11 cellular contexts compared by ENCODE assay signal in the genomic region with DNA sequence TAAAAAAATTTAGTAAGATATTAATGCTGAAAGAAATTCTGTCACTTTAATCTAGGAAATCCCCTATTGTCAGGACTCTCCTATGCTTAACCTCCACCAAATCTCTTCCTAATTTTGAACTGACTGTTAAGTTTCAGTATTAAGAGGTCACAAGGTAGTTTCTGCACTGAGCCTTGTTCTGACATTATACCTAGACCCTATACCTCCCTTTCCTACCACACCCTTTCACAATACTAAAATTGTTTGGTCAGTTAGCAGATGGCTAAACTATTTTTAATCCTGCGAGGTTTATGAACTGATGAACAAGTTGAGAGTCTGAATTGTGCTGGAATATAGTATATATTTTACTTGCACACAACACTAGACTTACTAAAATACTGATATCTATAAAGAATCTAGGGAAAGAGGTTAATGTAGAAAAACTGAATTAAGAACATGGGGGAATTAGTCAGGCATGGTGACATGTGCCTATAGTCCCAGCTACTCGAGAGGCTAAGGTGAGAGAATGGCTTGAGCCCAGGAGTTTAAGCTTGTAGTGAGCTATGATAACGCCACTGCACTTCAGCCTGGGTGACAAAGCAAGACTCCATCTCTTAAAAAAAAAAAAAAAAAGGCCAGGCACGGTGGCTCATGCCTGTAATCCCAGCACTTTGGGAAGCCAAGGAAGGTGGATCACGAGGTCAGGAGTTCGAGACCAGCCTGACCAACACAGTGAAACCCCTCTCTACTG. TPM values are rescaled to one million over a fixed set of nuclear protein-coding genes. Genes with fewer than 3 reads are reported as not detected.
DNase-seq lines count a peak whose midpoint lies in the region; ATAC-seq and TF ChIP-seq lines count a peak whose summit lies in the region.
"Had no signal": no experiment of that assay in that cellular context is flagged by ENCODE, and none has a peak within 500 bp of the region (broad histone marks: within the 10 kb centered on the region; RNA-seq: fewer than 3 reads in every experiment).

No MANE protein-coding gene starts in this region.

- intact Hi-C loops in activated CD8-positive, alpha-beta T cell treated with anti-CD3 and anti-CD28 coated beads for 36 hours (cut with micrococcal nuclease), result no loop called here

- H2BK12ac ChIP-seq in trophoblast cell (ENCODE audit: low read length), result no peak overlapping the region

- no peak overlapping the region for H2AFZ ChIP-seq in trophoblast cell (ENCODE audit: insufficient read depth, low read length, poor library complexity)

- H3K36me3 Mint-ChIP-seq in activated CD8-positive, alpha-beta T cell treated with anti-CD3 and anti-CD28 coated beads for 36 hours (ENCODE audit: low read depth), result peaks cover 14% of the 10 kb centered on the region
- peaks cover 7% of the 10 kb centered on the region for H3K36me3 Mint-ChIP-seq in activated CD8-positive, alpha-beta T cell treated with anti-CD3 and anti-CD28 coated beads, Interleukin-2, amount 10 ng/mL, durations not matched to agents 7 days and 5 days (ENCODE audit: low read depth)
- peaks cover 0 to 4% of the 10 kb centered on the region in 2 donors for H3K36me3 Mint-ChIP-seq in naive B cell

- no peaks in the 10 kb centered on the region for H3K4me1 ChIP-seq in trophoblast cell (ENCODE audit: control insufficient read depth in 1 of 2, insufficient read depth in 2 of 2, low read length in 2 of 2)
- H3K4me1 ChIP-seq: pancreas, SJSA1 had no signal

- no peak overlapping the region for H3K4me3 ChIP-seq in trophoblast cell (ENCODE audit: low read depth, low read length)
- H3K4me3 ChIP-seq: pancreas, SJSA1 had no signal

- no peak overlapping the region for H3K4ac ChIP-seq in trophoblast cell (ENCODE audit: low read depth, low read length)

- H3K23ac ChIP-seq in trophoblast cell (ENCODE audit: low read length), result no peak overlapping the region

- ATAC-seq in activated CD8-positive, alpha-beta T cell treated with anti-CD3 and anti-CD28 coated beads for 36 hours, result peak; percentile 76
- ATAC-seq in activated CD8-positive, alpha-beta T cell treated with anti-CD3 and anti-CD28 coated beads, Interleukin-2, amount 10 ng/mL, durations not matched to agents 7 days and 5 days, result no peak
- ATAC-seq in GM21529 (IDR thresholded peaks at IDR 0.05; ENCODE audit: unreplicated experiment) (peak; percentile 94), HG03280 (IDR thresholded peaks at IDR 0.05; ENCODE audit: unreplicated experiment) (peak; percentile 93), naive B cell (ENCODE audit: low read depth in 2 of 2) (peak; percentile 51 to 55)

- H3K27me3 ChIP-seq in trophoblast cell (ENCODE audit: insufficient read depth, low read length), result no peaks in the 10 kb centered on the region
- H3K27me3 ChIP-seq: pancreas had no signal

- DNase-seq in activated CD8-positive, alpha-beta T cell treated with anti-CD3 and anti-CD28 coated beads for 36 hours, result no peak
- DNase-seq in activated CD8-positive, alpha-beta T cell treated with anti-CD3 and anti-CD28 coated beads, Interleukin-2, amount 10 ng/mL, durations not matched to agents 7 days and 5 days, result no peak
- DNase-seq in naive B cell, result no peak
- DNase-seq in 8988T, result no peak
- no peak for DNase-seq in trophoblast cell
- no peak for DNase-seq in SHP77 treated with DMSO at 0.1 percent for 48 hours (lab: John Stamatoyannopoulos, UW)
- DNase-seq: effector CD4-positive, alpha-beta T cell; pancreas had no signal

- no peak overlapping the region for H4K91ac ChIP-seq in trophoblast cell (ENCODE audit: low read depth, low read length)

- no peak overlapping the region for H3K18ac ChIP-seq in trophoblast cell (ENCODE audit: low read length)

- no peak overlapping the region for H4K12ac ChIP-seq in trophoblast cell (ENCODE audit: low read depth, low read length)

- H2BK120ac ChIP-seq in trophoblast cell (ENCODE audit: insufficient read depth, low read length, poor library complexity), result no peak overlapping the region

- H3K4me2 ChIP-seq in trophoblast cell (ENCODE audit: low read length), result no peak overlapping the region

- H3K14ac ChIP-seq in trophoblast cell (ENCODE audit: low read length), result no peak overlapping the region

- no peaks in the 10 kb centered on the region for H3K79me1 ChIP-seq in trophoblast cell (ENCODE audit: low read length)

- no peak overlapping the region for H4K8ac ChIP-seq in trophoblast cell (ENCODE audit: low read depth, low read length)

- H3K9ac ChIP-seq in trophoblast cell (ENCODE audit: low read length), result no peak overlapping the region

- no peak overlapping the region for H3K4me3 Mint-ChIP-seq in activated CD8-positive, alpha-beta T cell treated with anti-CD3 and anti-CD28 coated beads for 36 hours
- no peak overlapping the region for H3K4me3 Mint-ChIP-seq in activated CD8-positive, alpha-beta T cell treated with anti-CD3 and anti-CD28 coated beads, Interleukin-2, amount 10 ng/mL, durations not matched to agents 7 days and 5 days
- no peak overlapping the region for H3K4me3 Mint-ChIP-seq in naive B cell

- H3K79me2 ChIP-seq in trophoblast cell (ENCODE audit: control insufficient read depth, insufficient read depth, low read length, poor library complexity), result no peaks in the 10 kb centered on the region

- no peak overlapping the region for H2AK5ac ChIP-seq in trophoblast cell (ENCODE audit: low read length)

- H3K27ac ChIP-seq in trophoblast cell (ENCODE audit: low read depth, low read length), result no peak overlapping the region
- H3K27ac ChIP-seq: pancreas, SJSA1 had no signal

- no peaks in the 10 kb centered on the region for H3K27me3 Mint-ChIP-seq in activated CD8-positive, alpha-beta T cell treated with anti-CD3 and anti-CD28 coated beads for 36 hours
- no peaks in the 10 kb centered on the region for H3K27me3 Mint-ChIP-seq in activated CD8-positive, alpha-beta T cell treated with anti-CD3 and anti-CD28 coated beads, Interleukin-2, amount 10 ng/mL, durations not matched to agents 7 days and 5 days (ENCODE audit: low read depth)
- no peaks in the 10 kb centered on the region for H3K27me3 Mint-ChIP-seq in naive B cell

- no peak overlapping the region for H2BK5ac ChIP-seq in trophoblast cell (ENCODE audit: low read depth, low read length, poor library complexity)

- peaks cover 0 to 2% of the 10 kb centered on the region in 2 experiments for H3K36me3 ChIP-seq in trophoblast cell (ENCODE audit: control insufficient read depth in 1 of 2, insufficient read depth in 2 of 2, low read length in 2 of 2)
- H3K36me3 ChIP-seq: pancreas had no signal

- CTCF ChIA-PET in activated CD8-positive, alpha-beta T cell treated with anti-CD3 and anti-CD28 coated beads for 36 hours (lab: Charles Lee), result interaction anchor here (0.6 to 3.2 kb wide), 13 partner anchors 8 to 142 kb away, joined by 3 to 8 read pairs (median 3); a partner anchor contains a TSS
- CTCF ChIA-PET in activated CD8-positive, alpha-beta T cell treated with anti-CD3 and anti-CD28 coated beads, Interleukin-2, amount 10 ng/mL, durations not matched to agents 7 days and 5 days (lab: Charles Lee), result interaction anchor here (0.9 to 2.6 kb wide), 16 partner anchors 9 to 847 kb away, joined by 3 to 14 read pairs (median 4); a partner anchor contains a TSS

- H3K9me3 ChIP-seq in trophoblast cell (ENCODE audit: insufficient read depth, low read depth, low read length), result no peaks in the 10 kb centered on the region
- H3K9me3 ChIP-seq: pancreas, SJSA1 had no signal

- peaks cover 22% of the 10 kb centered on the region for H3K4me1 Mint-ChIP-seq in activated CD8-positive, alpha-beta T cell treated with anti-CD3 and anti-CD28 coated beads for 36 hours (ENCODE audit: low read depth)
- peaks cover 9% of the 10 kb centered on the region for H3K4me1 Mint-ChIP-seq in activated CD8-positive, alpha-beta T cell treated with anti-CD3 and anti-CD28 coated beads, Interleukin-2, amount 10 ng/mL, durations not matched to agents 7 days and 5 days (ENCODE audit: low read depth)
- peaks cover 6 to 11% (median 9%) of the 10 kb centered on the region in 3 donors for H3K4me1 Mint-ChIP-seq in naive B cell

- no CpG with 5 or more reads among the region's 6 CpGs for WGBS in trophoblast cell (ENCODE audit: extremely low coverage, insufficient coverage, insufficient read length)

- POLR2A ChIA-PET in activated CD8-positive, alpha-beta T cell treated with anti-CD3 and anti-CD28 coated beads for 36 hours (lab: Charles Lee), result interaction anchor here (0.7 kb wide), 1 partner anchor 50 kb away, joined by 3 read pairs; no protein-coding TSS in a partner anchor
- POLR2A ChIA-PET in activated CD8-positive, alpha-beta T cell treated with anti-CD3 and anti-CD28 coated beads, Interleukin-2, amount 10 ng/mL, durations not matched to agents 7 days and 5 days (lab: Charles Lee), result no interaction called here

- peak overlapping the region; percentile 33 for H3K27ac Mint-ChIP-seq in activated CD8-positive, alpha-beta T cell treated with anti-CD3 and anti-CD28 coated beads for 36 hours
- no peak overlapping the region for H3K27ac Mint-ChIP-seq in activated CD8-positive, alpha-beta T cell treated with anti-CD3 and anti-CD28 coated beads, Interleukin-2, amount 10 ng/mL, durations not matched to agents 7 days and 5 days
- H3K27ac Mint-ChIP-seq in naive B cell, result peak overlapping the region in 1 of 6 donors; percentile 65

- H3K9me3 Mint-ChIP-seq in activated CD8-positive, alpha-beta T cell treated with anti-CD3 and anti-CD28 coated beads for 36 hours, result no peaks in the 10 kb centered on the region
- no peaks in the 10 kb centered on the region for H3K9me3 Mint-ChIP-seq in activated CD8-positive, alpha-beta T cell treated with anti-CD3 and anti-CD28 coated beads, Interleukin-2, amount 10 ng/mL, durations not matched to agents 7 days and 5 days (ENCODE audit: insufficient read depth)
- H3K9me3 Mint-ChIP-seq in naive B cell, result no peaks in the 10 kb centered on the region

- no peak for TF ChIP-seq CTCF in activated CD8-positive, alpha-beta T cell treated with anti-CD3 and anti-CD28 coated beads for 36 hours (IDR thresholded peaks at IDR 0.05)

RNA-seq across cellular contexts. Expression of a gene that starts 51.5 kb away (rescaled TPM):
- 100 to 1,000 TPM; 146 to 147 TPM for total RNA-seq in activated CD8-positive, alpha-beta T cell treated with anti-CD3 and anti-CD28 coated beads for 36 hours
- total RNA-seq in activated CD8-positive, alpha-beta T cell treated with anti-CD3 and anti-CD28 coated beads, Interleukin-2, amount 10 ng/mL, durations not matched to agents 7 days and 5 days, result 10 to 100 TPM; 72.8 to 77.5 TPM
- polyA plus RNA-seq in naive B cell (ENCODE audit: low read depth in 6 of 6), result 10 to 100 TPM; 28.1 to 57.2 (median 47.6) TPM
- polyA plus RNA-seq in trophoblast cell (2013), result 46.7 and 47.3 TPM in 2 replicates

RNA-seq across cellular contexts. Expression of a gene that starts 53.2 kb away (rescaled TPM):
- 1 to 10 TPM; 1.2 to 1.6 TPM for total RNA-seq in activated CD8-positive, alpha-beta T cell treated with anti-CD3 and anti-CD28 coated beads for 36 hours
- under 1 TPM; 0.45 to 0.47 TPM for total RNA-seq in activated CD8-positive, alpha-beta T cell treated with anti-CD3 and anti-CD28 coated beads, Interleukin-2, amount 10 ng/mL, durations not matched to agents 7 days and 5 days
- under 1 TPM in 1 of 6 donors, not detected in 5; 0.11 TPM for polyA plus RNA-seq in naive B cell (ENCODE audit: low read depth in 6 of 6)
- polyA plus RNA-seq in trophoblast cell (2013), result 0.72 and 0.90 TPM in 2 replicates
- total RNA-seq: SJSA1 had no signal
